In genomic region chr9:97959585-97959984, GRCh38 we compare ENCODE assay signal across 33 cellular contexts. TPM values are rescaled to one million over a fixed set of nuclear protein-coding genes. Genes with fewer than 3 reads are reported as not detected.
"Had no signal": no experiment of that assay in that cellular context is flagged by ENCODE, and none has a peak within 500 bp of the region (broad histone marks: within the 10 kb centered on the region; RNA-seq: fewer than 3 reads in every experiment).

No MANE protein-coding gene starts in this region.

- H3K27ac ChIP-seq: brain microvascular endothelial cell, esophagus muscularis mucosa, foreskin keratinocyte, gastrocnemius medialis, heart left ventricle, WERI-Rb-1 had no signal

- FAIRE-seq: astrocyte, bronchial epithelial cell, colon, TTC549 had no signal

- H3K9me3 Mint-ChIP-seq: activated B cell treated with CpG ODN at 0.5 μM for 24 hours; activated CD4-positive, alpha-beta memory T cell treated with anti-CD3 and anti-CD28 coated beads, Interleukin-2, amount 10 ng/mL, durations not matched to agents 7 days and 5 days; activated CD4-positive, alpha-beta T cell treated with anti-CD3 and anti-CD28 coated beads, Interleukin-2, amount 10 ng/mL, durations not matched to agents 7 days and 5 days; activated T-cell treated with anti-CD3 and anti-CD28 coated beads, Interleukin-2, amount 50 U/mL, for 24 hours; activated T-cell treated with anti-CD3 and anti-CD28 coated beads, Interleukin-2, amount 50 U/mL, for 72 hours; central memory CD8-positive, alpha-beta T cell; effector memory CD8-positive, alpha-beta T cell had no signal

- H3K27ac Mint-ChIP-seq: activated B cell treated with CpG ODN at 0.5 μM for 24 hours; activated CD4-positive, alpha-beta memory T cell treated with anti-CD3 and anti-CD28 coated beads, Interleukin-2, amount 10 ng/mL, durations not matched to agents 7 days and 5 days; activated CD4-positive, alpha-beta T cell treated with anti-CD3 and anti-CD28 coated beads, Interleukin-2, amount 10 ng/mL, durations not matched to agents 7 days and 5 days; activated naive CD8-positive, alpha-beta T cell; activated T-cell treated with anti-CD3 and anti-CD28 coated beads, Interleukin-2, amount 50 U/mL, for 24 hours; effector memory CD8-positive, alpha-beta T cell had no signal

- ATAC-seq: effector memory CD8-positive, alpha-beta T cell; foreskin keratinocyte; gastrocnemius medialis; heart left ventricle had no signal

- H3K4me1 ChIP-seq: esophagus muscularis mucosa, foreskin keratinocyte had no signal

- H3K36me3 Mint-ChIP-seq: activated naive CD8-positive, alpha-beta T cell had no signal

- H3K27me3 ChIP-seq: brain microvascular endothelial cell, esophagus muscularis mucosa, gastrocnemius medialis, heart left ventricle had no signal

- H3K4me1 Mint-ChIP-seq: activated B cell treated with CpG ODN at 0.5 μM for 24 hours; central memory CD8-positive, alpha-beta T cell had no signal

- H3K9me3 ChIP-seq: esophagus muscularis mucosa, gastrocnemius medialis, heart left ventricle had no signal

- H3K4me3 Mint-ChIP-seq: activated B cell treated with CpG ODN at 0.5 μM for 24 hours; activated CD4-positive, alpha-beta memory T cell treated with anti-CD3 and anti-CD28 coated beads, Interleukin-2, amount 10 ng/mL, durations not matched to agents 7 days and 5 days; activated CD4-positive, alpha-beta T cell treated with anti-CD3 and anti-CD28 coated beads, Interleukin-2, amount 10 ng/mL, durations not matched to agents 7 days and 5 days; activated naive CD8-positive, alpha-beta T cell; activated T-cell treated with anti-CD3 and anti-CD28 coated beads, Interleukin-2, amount 50 U/mL, for 24 hours; activated T-cell treated with anti-CD3 and anti-CD28 coated beads, Interleukin-2, amount 50 U/mL, for 72 hours; central memory CD8-positive, alpha-beta T cell; effector memory CD8-positive, alpha-beta T cell had no signal

- DNase-seq: activated B cell treated with CpG ODN at 0.5 μM for 24 hours; activated CD4-positive, alpha-beta memory T cell treated with anti-CD3 and anti-CD28 coated beads, Interleukin-2, amount 10 ng/mL, durations not matched to agents 7 days and 5 days; activated CD4-positive, alpha-beta T cell treated with anti-CD3 and anti-CD28 coated beads for 1 hour; activated CD4-positive, alpha-beta T cell treated with anti-CD3 and anti-CD28 coated beads for 4 hours; activated CD4-positive, alpha-beta T cell treated with anti-CD3 and anti-CD28 coated beads, Interleukin-2, amount 10 ng/mL, durations not matched to agents 7 days and 5 days; activated CD4-positive, alpha-beta T cell treated with anti-CD3 and anti-CD28 coated beads, Interleukin-2, amount 50 U/mL, for 4 hours; activated CD8-positive, alpha-beta memory T cell treated with anti-CD3 and anti-CD28 coated beads, Interleukin-2, amount 50 U/mL, for 48 hours; activated effector memory CD4-positive, alpha-beta T cell treated with Interleukin-2 at 50 U/mL for 16 hours; activated gamma-delta T cell treated with Interleukin-2 at 50 U/mL for 16 hours; activated naive CD4-positive, alpha-beta T cell treated with anti-CD3 and anti-CD28 coated beads, Interleukin-2, amount 50 U/mL, for 16 hours; activated naive CD4-positive, alpha-beta T cell treated with Interleukin-2 at 50 U/mL for 16 hours; activated T-cell treated with anti-CD3 and anti-CD28 coated beads for 4 hours; activated T-cell treated with anti-CD3 and anti-CD28 coated beads, Interleukin-2, amount 50 U/mL, for 24 hours; activated T-cell treated with anti-CD3 and anti-CD28 coated beads, Interleukin-2, amount 50 U/mL, for 72 hours; amniotic stem cell; cortex of kidney; dermis blood vessel endothelial cell; effector CD4-positive, alpha-beta T cell; effector memory CD8-positive, alpha-beta T cell; foreskin keratinocyte; gastrocnemius medialis; glutamatergic neuron; heart left ventricle; T-helper 1 cell; WERI-Rb-1 had no signal

- H3K4me3 ChIP-seq: esophagus muscularis mucosa, gastrocnemius medialis, heart left ventricle had no signal

- H3K27me3 Mint-ChIP-seq: activated CD4-positive, alpha-beta memory T cell treated with anti-CD3 and anti-CD28 coated beads, Interleukin-2, amount 10 ng/mL, durations not matched to agents 7 days and 5 days; activated T-cell treated with anti-CD3 and anti-CD28 coated beads, Interleukin-2, amount 50 U/mL, for 24 hours had no signal

- H3K36me3 ChIP-seq: brain microvascular endothelial cell, esophagus muscularis mucosa, gastrocnemius medialis, heart left ventricle, WERI-Rb-1 had no signal

RNA-seq across cellular contexts. Expression of gene HEMGN, which starts 21.6 kb away (rescaled TPM):
- total RNA-seq: astrocyte, bronchial epithelial cell, dermis blood vessel endothelial cell, foreskin keratinocyte had no signal
- polyA plus RNA-seq: foreskin keratinocyte, heart left ventricle had no signal
